8 cellular contexts compared by ENCODE assay signal in the genomic region with DNA sequence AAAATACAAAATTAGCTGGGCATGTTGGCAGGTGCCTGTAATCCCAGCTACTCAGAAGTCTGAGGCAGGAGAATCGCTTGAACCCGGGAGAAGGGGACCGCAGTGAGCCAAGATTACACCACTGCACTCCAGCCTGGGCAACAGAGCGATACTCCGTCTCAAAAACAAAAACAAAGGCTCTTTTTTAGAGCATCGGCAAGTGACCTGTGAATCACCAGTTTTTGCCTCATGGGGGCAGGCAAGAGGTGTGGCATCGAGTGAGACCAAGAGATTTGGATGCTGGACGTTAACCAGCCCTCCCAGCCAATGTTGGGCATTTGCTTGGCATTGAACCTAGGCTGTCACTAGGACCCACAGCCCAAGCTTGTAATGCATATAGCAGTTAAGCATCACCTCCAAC. TPM values are rescaled to one million over a fixed set of nuclear protein-coding genes. Genes with fewer than 3 reads are reported as not detected.
DNase-seq lines count a peak whose midpoint lies in the region; ATAC-seq and TF ChIP-seq lines count a peak whose summit lies in the region.

No MANE protein-coding gene starts in this region.

- intact Hi-C loops in IMR-90 (cut with micrococcal nuclease): no loop called here
- intact Hi-C loops in upper lobe of right lung (cut with DNase I): no loop called here

- no peak overlapping the region for H3K4me3 ChIP-seq in IMR-90 (ENCODE audit: insufficient read depth, low read depth, low read length)
- no peak overlapping the region for H3K4me3 ChIP-seq in upper lobe of right lung

- H3K27me3 ChIP-seq in IMR-90 (ENCODE audit: control insufficient read depth, insufficient read depth, low read length) (no peaks in the 10 kb centered on the region), upper lobe of right lung (no peaks in the 10 kb centered on the region)

- peak; percentile 87 for ATAC-seq in IMR-90 (ENCODE audit: low read depth)
- peak; percentile 50 for ATAC-seq in upper lobe of right lung
- no peak for ATAC-seq in HG02763 (IDR thresholded peaks at IDR 0.05; ENCODE audit: unreplicated experiment)
- no peak for ATAC-seq in HG03045 (IDR thresholded peaks at IDR 0.05; ENCODE audit: unreplicated experiment)

- peak; percentile 49 for TF ChIP-seq RAD21 in IMR-90 (IDR thresholded peaks at IDR 0.05; ENCODE audit: low read length)

- no peak overlapping the region for H2BK120ac ChIP-seq in IMR-90 (ENCODE audit: low read depth, low read length)

- peaks cover 3% of the 10 kb centered on the region; the same call in 1 of the 2 replicates for H3K9me1 ChIP-seq in IMR-90 (ENCODE audit: insufficient read depth, low read length)

- no peaks in the 10 kb centered on the region for H4K20me1 ChIP-seq in IMR-90 (ENCODE audit: insufficient read depth, low read length)

- no peak overlapping the region for H2BK5ac ChIP-seq in IMR-90 (ENCODE audit: low read depth, low read length, poor library complexity, severe bottlenecking)

- H4K5ac ChIP-seq in IMR-90 (ENCODE audit: low read depth, low read length): no peak overlapping the region

- no peak overlapping the region for H2AFZ ChIP-seq in IMR-90 (replicated peaks; ENCODE audit: low read length, poor library complexity)

- in situ Hi-C loops in IMR-90 (cut with MboI; ENCODE audit: low sequenced_read_pairs): no loop called here

- POLR2A ChIA-PET in IMR-90 (lab: Charles Lee; ENCODE audit: unreplicated experiment): no interaction called here

- H3K79me1 ChIP-seq in IMR-90 (ENCODE audit: low read depth in 1 of 2, low read length in 2 of 2): no peaks in the 10 kb centered on the region; a peak in 1 of 4 replicates

- H3K14ac ChIP-seq in IMR-90 (replicated peaks; ENCODE audit: low read depth, low read length): no peak overlapping the region

- H3K4me1 ChIP-seq in IMR-90 (ENCODE audit: control insufficient read depth, insufficient read depth, low read length): no peaks in the 10 kb centered on the region
- H3K4me1 ChIP-seq in upper lobe of right lung: no peaks in the 10 kb centered on the region

- H3K9me3 ChIP-seq in IMR-90 (ENCODE audit: control insufficient read depth, insufficient read depth, low read length) (no peaks in the 10 kb centered on the region), upper lobe of right lung (no peaks in the 10 kb centered on the region)

- no peak overlapping the region for H2BK15ac ChIP-seq in IMR-90 (ENCODE audit: low read depth, low read length)

- WGBS in IMR-90 (ENCODE audit: extremely low coverage in 2 of 2, insufficient read length in 1 of 2), 2 experiments: no CpG with 5 or more reads among the region's 8 CpGs

- no peak overlapping the region for H3K4me2 ChIP-seq in IMR-90 (ENCODE audit: low read depth, low read length)

- H2AK5ac ChIP-seq in IMR-90 (ENCODE audit: low read depth, low read length): no peak overlapping the region

- CTCF ChIA-PET in IMR-90 (lab: Yijun Ruan, JAX): interaction anchor here (0.6 kb wide), 1 partner anchor 211 kb away, joined by 3 read pairs; no protein-coding TSS in a partner anchor

- DNase-seq in COLO829 (ENCODE audit: low spot score) (peak; percentile 83), IMR-90 (peak; percentile 35), amygdala (lab: John Stamatoyannopoulos, UW) (peak in 33 of 56 donors; percentile 4 to 65 (median 21)), inferior parietal cortex (ENCODE audit: extremely low spot score) (peak; percentile 50), upper lobe of right lung (no peak), NCI-H345 treated with DMSO at 0.1 percent for 48 hours (lab: John Stamatoyannopoulos, UW; ENCODE audit: unreplicated experiment) (no peak)

- no peak overlapping the region for H2BK20ac ChIP-seq in IMR-90 (ENCODE audit: low read depth, low read length)

- H3K18ac ChIP-seq in IMR-90 (ENCODE audit: low read depth, low read length): no peak overlapping the region

- H4K8ac ChIP-seq in IMR-90 (ENCODE audit: low read depth in 2 of 2, low read length in 2 of 2): no peak overlapping the region

- H3K4ac ChIP-seq in IMR-90 (ENCODE audit: low read depth, low read length): no peak overlapping the region

- no peak for TF ChIP-seq POLR2A in IMR-90 (IDR thresholded peaks at IDR 0.05; ENCODE audit: low read depth, low read length)

- peak; percentile 48 for TF ChIP-seq CTCF in IMR-90 (conservative IDR thresholded peaks at IDR 0.05; ENCODE audit: low read depth, low read length)
- peak; percentile 39 for TF ChIP-seq CTCF in upper lobe of right lung (IDR thresholded peaks at IDR 0.05)

- H4K91ac ChIP-seq in IMR-90 (ENCODE audit: insufficient read depth, low read depth, low read length): no peak overlapping the region

- no peak overlapping the region for H3K27ac ChIP-seq in IMR-90 (ENCODE audit: insufficient read depth, low read length)
- H3K27ac ChIP-seq in upper lobe of right lung: no peak overlapping the region

- dilution Hi-C loops in IMR-90 (cut with HindIII; ENCODE audit: low sequenced_read_pairs, unreplicated experiment): no loop called here

- no peak overlapping the region for H3K9ac ChIP-seq in IMR-90 (ENCODE audit: low read depth, low read length)

- H3K56ac ChIP-seq in IMR-90 (ENCODE audit: extremely low read depth, insufficient read depth, low read length): no peak overlapping the region

- BruUV-seq in IMR-90 (replicated peaks; lab: Mats Ljungman, UMichigan): no TSS peak

- no peak overlapping the region for H3K23ac ChIP-seq in IMR-90 (ENCODE audit: low read depth, low read length)

- no peak overlapping the region for H2AK9ac ChIP-seq in IMR-90 (replicated peaks; ENCODE audit: low read depth, low read length, poor library complexity)

- H3K36me3 ChIP-seq in IMR-90 (ENCODE audit: control insufficient read depth, insufficient read depth, low read length) (peaks cover 9% of the 10 kb centered on the region; the same call in 1 of the 2 replicates), upper lobe of right lung (no peaks in the 10 kb centered on the region)

TF ChIP-seq in IMR-90, 13 proteins besides CTCF, POLR2A, EP300 and RAD21:
- TF ChIP-seq SMC3 (IDR thresholded peaks at IDR 0.05; ENCODE audit: low read depth, low read length) (peak; percentile 28; the same call in 1 of the 2 replicates), CEBPB (IDR thresholded peaks at IDR 0.05; ENCODE audit: low read depth, low read length) (no peak)

RNA-seq across cellular contexts. Expression of a gene that starts 14.6 kb away (rescaled TPM):
- total RNA-seq in IMR-90 (2012; rRNA removed): 22.2 and 28.1 TPM in 2 replicates
- 21.7 and 23.9 TPM in 2 replicates for polyA plus RNA-seq in IMR-90 (2012; rRNA removed)
- 12.6 and 19.7 TPM in 2 replicates for polyA plus RNA-seq in IMR-90 (2012; cell fraction: cytosol; rRNA removed)
- polyA plus RNA-seq in IMR-90 (2012; cell fraction: nucleus; rRNA removed; ENCODE audit: low replicate concordance): 28.7 and 68.1 TPM in 2 replicates
- 26.6 TPM for total RNA-seq in upper lobe of right lung

RNA-seq across cellular contexts. Expression of a gene that starts 27.6 kb away (rescaled TPM):
- total RNA-seq in IMR-90 (2012; rRNA removed): 13.3 and 15.4 TPM in 2 replicates
- polyA plus RNA-seq in IMR-90 (2012; rRNA removed): 10.6 and 12.1 TPM in 2 replicates
- polyA plus RNA-seq in IMR-90 (2012; cell fraction: cytosol; rRNA removed): 9.5 and 14.6 TPM in 2 replicates
- 5.9 and 10.1 TPM in 2 replicates for polyA plus RNA-seq in IMR-90 (2012; cell fraction: nucleus; rRNA removed; ENCODE audit: low replicate concordance)
- total RNA-seq in upper lobe of right lung: 8.6 TPM

Comparison
In these comparisons a context has a peak if more than half of its experiments do, and no peak if none do; other contexts are left out.
1. DNase-seq: peak in COLO829 (single experiment), IMR-90 (single experiment), amygdala (33 of 56) and inferior parietal cortex (single experiment); none in upper lobe of right lung (single experiment) and NCI-H345 treated with DMSO at 0.1 percent for 48 hours (single experiment).
2. ATAC-seq: peak in IMR-90 (single experiment) and upper lobe of right lung (single experiment); none in HG02763 (single experiment) and HG03045 (single experiment).